ENCODE assay signal across 1 cellular context in the genomic region with DNA sequence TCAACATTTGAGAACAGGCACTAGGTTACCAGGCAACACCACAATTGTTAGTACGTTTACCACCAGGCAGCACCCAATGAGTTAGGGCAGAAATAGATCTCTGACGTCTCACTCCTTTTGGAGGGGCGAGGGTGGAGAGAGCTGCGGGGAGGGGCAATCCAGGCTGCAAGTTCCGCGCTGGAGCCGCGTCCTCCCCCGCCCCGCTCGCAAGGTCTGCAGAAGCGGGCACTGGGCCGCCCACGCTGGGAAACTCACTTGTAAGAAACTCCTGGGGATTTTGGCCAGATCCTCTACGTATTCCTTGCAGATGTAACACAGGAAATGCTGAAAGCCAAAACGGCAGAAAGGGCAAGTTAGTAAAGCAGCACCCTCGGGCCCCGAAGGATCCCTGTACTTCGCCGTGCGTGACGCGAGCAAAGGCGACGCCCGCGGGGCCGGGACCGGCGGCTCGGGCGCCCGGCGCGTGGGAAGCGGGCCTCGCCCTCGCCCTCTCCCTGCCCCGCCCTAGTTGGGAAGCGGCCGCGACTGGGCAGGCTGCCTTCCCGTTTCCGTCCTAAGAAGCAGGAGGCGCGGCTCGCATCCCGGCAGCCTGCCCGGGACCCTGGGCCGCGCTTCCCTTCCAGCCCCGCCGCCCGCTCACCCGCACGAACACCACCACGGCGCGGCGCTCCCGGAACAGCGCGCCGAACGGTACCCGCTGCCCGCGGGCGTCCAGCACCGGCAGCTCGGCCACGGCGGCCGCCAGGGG.
TF ChIP-seq lines count a peak whose summit lies in the region.

No MANE protein-coding gene starts in this region.

TF ChIP-seq in IMR-90, 13 proteins besides CTCF, POLR2A, EP300 and RAD21:
- peak; percentile 64; the same call in 1 of the 2 replicates for TF ChIP-seq MAZ (IDR thresholded peaks at IDR 0.05; ENCODE audit: borderline replicate concordance, low read depth, low read length)
- TF ChIP-seq MAFK (IDR thresholded peaks at IDR 0.05; ENCODE audit: low read depth, low read length), result no peak
- 0 out of 2 replicates have a peak, but pooled peaks have one; percentile 1 for TF ChIP-seq SMC3 (IDR thresholded peaks at IDR 0.05; ENCODE audit: low read depth, low read length)
- TF ChIP-seq RFX5 (IDR thresholded peaks at IDR 0.05; ENCODE audit: low read depth, low read length), result no peak
- TF ChIP-seq RCOR1 (IDR thresholded peaks at IDR 0.05; ENCODE audit: insufficient replicate concordance, low read length), result peak; percentile 23
